8 cellular contexts compared by ENCODE assay signal in the genomic region with DNA sequence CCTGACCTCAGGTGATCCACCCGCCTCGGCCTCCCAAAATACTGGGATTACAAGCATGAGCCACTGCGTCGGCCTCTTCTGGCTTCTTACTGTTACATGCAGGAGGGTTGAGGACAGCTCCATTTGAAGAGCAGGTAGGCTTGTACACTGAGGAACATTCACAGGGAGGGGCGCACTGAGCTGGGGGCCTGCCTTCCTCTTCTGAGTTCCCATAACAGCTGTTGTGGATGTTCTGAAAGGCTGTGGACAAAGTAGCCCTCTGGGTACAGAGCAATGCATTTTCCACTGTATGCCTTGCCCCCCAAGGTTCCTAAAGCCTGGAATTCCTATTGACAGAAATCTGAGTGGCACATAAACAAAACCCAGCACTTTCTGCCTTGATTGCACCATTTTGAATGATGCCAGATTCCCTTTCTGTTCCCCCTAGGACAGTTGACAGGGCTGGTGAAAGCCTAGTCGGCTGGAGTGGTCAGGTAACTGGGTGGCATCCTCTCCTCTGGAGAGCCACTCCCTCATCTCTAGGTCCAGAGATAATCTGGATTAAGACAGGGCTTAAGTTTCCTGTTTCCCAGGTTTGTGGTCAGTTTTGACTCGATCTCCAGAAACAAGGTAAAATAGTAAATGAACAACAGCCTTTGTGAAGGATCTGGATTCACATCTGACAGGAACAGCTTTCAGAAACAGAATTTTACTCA. TPM values are rescaled to one million over a fixed set of nuclear protein-coding genes. Genes with fewer than 3 reads are reported as not detected.
DNase-seq lines count a peak whose midpoint lies in the region; ATAC-seq and TF ChIP-seq lines count a peak whose summit lies in the region.

No MANE protein-coding gene starts in this region.

- H3K9me3 Mint-ChIP-seq in activated CD4-positive, alpha-beta T cell treated with anti-CD3 and anti-CD28 coated beads for 36 hours (ENCODE audit: low read depth) = no peaks in the 10 kb centered on the region
- H3K9me3 Mint-ChIP-seq in stimulated activated naive CD8-positive, alpha-beta T cell treated with anti-CD3 and anti-CD28 coated beads, Interleukin-15, amount 100 ng/mL, for 72 hours = no peaks in the 10 kb centered on the region

- H3K36me3 ChIP-seq in WERI-Rb-1 = peaks cover 44% of the 10 kb centered on the region
- peaks cover 21% of the 10 kb centered on the region for H3K36me3 ChIP-seq in iPS-18a (ENCODE audit: control insufficient read depth, low read depth, low read length)

- peaks cover 42% of the 10 kb centered on the region for H3K36me3 Mint-ChIP-seq in activated CD4-positive, alpha-beta T cell treated with anti-CD3 and anti-CD28 coated beads for 36 hours (ENCODE audit: low read depth)

- no peak for ATAC-seq in activated CD4-positive, alpha-beta T cell treated with anti-CD3 and anti-CD28 coated beads for 36 hours
- no peak for ATAC-seq in stimulated activated naive CD8-positive, alpha-beta T cell treated with anti-CD3 and anti-CD28 coated beads, Interleukin-15, amount 100 ng/mL, for 72 hours
- no peak for ATAC-seq in GM19467 (IDR thresholded peaks at IDR 0.05; ENCODE audit: unreplicated experiment)

- H3K4me1 ChIP-seq in iPS-18a (ENCODE audit: control insufficient read depth, low read depth, low read length) = peaks cover 26% of the 10 kb centered on the region

- H3K27ac Mint-ChIP-seq in activated CD4-positive, alpha-beta T cell treated with anti-CD3 and anti-CD28 coated beads for 36 hours = no peak overlapping the region
- H3K27ac Mint-ChIP-seq in stimulated activated naive CD8-positive, alpha-beta T cell treated with anti-CD3 and anti-CD28 coated beads, Interleukin-15, amount 100 ng/mL, for 72 hours = no peak overlapping the region

- CTCF ChIA-PET in activated CD4-positive, alpha-beta T cell treated with anti-CD3 and anti-CD28 coated beads for 36 hours (lab: Charles Lee) = interaction anchor here (0.7 to 6.6 kb wide), 7 partner anchors 9 to 139 kb away, joined by 3 to 67 read pairs (median 6); partner anchors contain the start of gene PSMD11

- no peaks in the 10 kb centered on the region for H3K9me3 ChIP-seq in WERI-Rb-1 (ENCODE audit: severe bottlenecking)
- H3K9me3 ChIP-seq in iPS-18a (ENCODE audit: control insufficient read depth, low read depth, low read length) = no peaks in the 10 kb centered on the region

- H3K27me3 ChIP-seq in WERI-Rb-1 (ENCODE audit: insufficient read depth, low read depth, severe bottlenecking) (no peaks in the 10 kb centered on the region), iPS-18a (ENCODE audit: control insufficient read depth, insufficient read depth, low read length) (no peaks in the 10 kb centered on the region)

- intact Hi-C loops in activated CD4-positive, alpha-beta T cell treated with anti-CD3 and anti-CD28 coated beads for 36 hours (cut with DNase I, micrococcal nuclease) = no loop called here

- no peak for TF ChIP-seq CTCF in WERI-Rb-1 (IDR thresholded peaks at IDR 0.05; ENCODE audit: low read depth, low read length)

- peak overlapping the region; percentile 50 for H3K9ac ChIP-seq in iPS-18a (ENCODE audit: low read length)

- H3K27ac ChIP-seq in WERI-Rb-1 = peak overlapping the region; percentile 99
- H3K27ac ChIP-seq in iPS-18a (ENCODE audit: low read length) = no peak overlapping the region

- POLR2A ChIA-PET in activated CD4-positive, alpha-beta T cell treated with anti-CD3 and anti-CD28 coated beads for 36 hours (lab: Charles Lee) = interaction anchor here (0.6 to 1.8 kb wide), 3 partner anchors 38 to 162 kb away, joined by 4 to 19 read pairs (median 6); no protein-coding TSS in a partner anchor

- peaks cover 40% of the 10 kb centered on the region for H3K4me1 Mint-ChIP-seq in activated CD4-positive, alpha-beta T cell treated with anti-CD3 and anti-CD28 coated beads for 36 hours
- H3K4me1 Mint-ChIP-seq in stimulated activated naive CD8-positive, alpha-beta T cell treated with anti-CD3 and anti-CD28 coated beads, Interleukin-15, amount 100 ng/mL, for 72 hours = peaks cover 62% of the 10 kb centered on the region

- peak overlapping the region; percentile 32 for H3K4me3 ChIP-seq in WERI-Rb-1 (ENCODE audit: low read depth, low read length)
- H3K4me3 ChIP-seq in iPS-18a (ENCODE audit: low read length) = no peak overlapping the region

- H3K4me3 Mint-ChIP-seq in activated CD4-positive, alpha-beta T cell treated with anti-CD3 and anti-CD28 coated beads for 36 hours = peak overlapping the region; percentile 54
- H3K4me3 Mint-ChIP-seq in stimulated activated naive CD8-positive, alpha-beta T cell treated with anti-CD3 and anti-CD28 coated beads, Interleukin-15, amount 100 ng/mL, for 72 hours = peak overlapping the region; percentile 72 to 74

- H3K27me3 Mint-ChIP-seq in activated CD4-positive, alpha-beta T cell treated with anti-CD3 and anti-CD28 coated beads for 36 hours = no peaks in the 10 kb centered on the region
- no peaks in the 10 kb centered on the region for H3K27me3 Mint-ChIP-seq in stimulated activated naive CD8-positive, alpha-beta T cell treated with anti-CD3 and anti-CD28 coated beads, Interleukin-15, amount 100 ng/mL, for 72 hours

- DNase-seq in activated CD4-positive, alpha-beta T cell treated with anti-CD3 and anti-CD28 coated beads for 36 hours = peak; percentile 7
- DNase-seq in activated CD4-positive, alpha-beta T cell treated with anti-CD3 and anti-CD28 coated beads, Interleukin-2, amount 50 U/mL, for 48 hours = no peak
- DNase-seq in WERI-Rb-1 = peak; percentile 64
- DNase-seq in stimulated activated naive CD8-positive, alpha-beta T cell treated with anti-CD3 and anti-CD28 coated beads, Interleukin-15, amount 100 ng/mL, for 72 hours = no peak
- no peak for DNase-seq in HT-29 (ENCODE audit: low spot score)
- DNase-seq in NOMO-1 treated with DMSO at 0.1 percent for 48 hours (lab: John Stamatoyannopoulos, UW; ENCODE audit: unreplicated experiment) = no peak

RNA-seq across cellular contexts. Expression of gene CDK5R1, which starts 1.4 kb away (rescaled TPM):
- total RNA-seq in activated CD4-positive, alpha-beta T cell treated with anti-CD3 and anti-CD28 coated beads for 36 hours = 10 to 100 TPM; 15.3 to 15.4 TPM
- total RNA-seq in HT-29 (2014; rRNA removed; shearing (Covaris generic)) = 3.0 and 4.0 TPM in 2 replicates

RNA-seq across cellular contexts. Expression of gene PSMD11, which starts 41.1 kb away (rescaled TPM):
- 100 to 1,000 TPM; 109 to 135 TPM for total RNA-seq in activated CD4-positive, alpha-beta T cell treated with anti-CD3 and anti-CD28 coated beads for 36 hours
- 110 and 122 TPM in 2 replicates for total RNA-seq in HT-29 (2014; rRNA removed; shearing (Covaris generic))

Comparison
In these comparisons a context has a peak if more than half of its experiments do, and no peak if none do; other contexts are left out.
1. DNase-seq: peak in activated CD4-positive, alpha-beta T cell treated with anti-CD3 and anti-CD28 coated beads for 36 hours (single experiment) and WERI-Rb-1 (single experiment); none in activated CD4-positive, alpha-beta T cell treated with anti-CD3 and anti-CD28 coated beads, Interleukin-2, amount 50 U/mL, for 48 hours (0 of 2), stimulated activated naive CD8-positive, alpha-beta T cell treated with anti-CD3 and anti-CD28 coated beads, Interleukin-15, amount 100 ng/mL, for 72 hours (0 of 2), HT-29 (single experiment) and NOMO-1 treated with DMSO at 0.1 percent for 48 hours (single experiment).